In genomic region chr2:140348826-140349225, GRCh38 we compare ENCODE assay signal across 22 cellular contexts.
DNase-seq lines count a peak whose midpoint lies in the region; TF ChIP-seq lines count a peak whose summit lies in the region.
"Had no signal": no experiment of that assay in that cellular context is flagged by ENCODE, and none has a peak within 500 bp of the region (broad histone marks: within the 10 kb centered on the region; RNA-seq: fewer than 3 reads in every experiment).

No MANE protein-coding gene starts in this region.

- H3F3A ChIP-seq in neural progenitor cell (ENCODE audit: low read depth) = no peaks in the 10 kb centered on the region

- DNase-seq in ELF-1 (ENCODE audit: low read depth, low spot score) (peak; percentile 9), NT2/D1 (ENCODE audit: low read depth, low spot score) (peak; percentile 22), glutamatergic neuron (peak; percentile 13), neural progenitor cell (ENCODE audit: low spot score) (peak; percentile 51), NCI-H524 (lab: John Stamatoyannopoulos, UW) (no peak), SHP77 (lab: John Stamatoyannopoulos, UW) (no peak), NCI-H1092 treated with DMSO at 0.1 percent for 48 hours (lab: John Stamatoyannopoulos, UW) (no peak)
- no peak for DNase-seq in stimulated activated CD4-positive, alpha-beta T cell treated with anti-CD3 and anti-CD28 coated beads, Interleukin-2, amount 100 ng/mL, for 24 hours
- DNase-seq: 8988T, Calu3, DMS79 treated with DMSO at 0.1 percent for 48 hours, H7, NCI-H1048, NCI-H1417 treated with DMSO at 0.1 percent for 48 hours, NCI-H2081, NCI-H2171, NCI-H345, NCI-H510A treated with DMSO at 0.1 percent for 48 hours, NCI-H774, PC-3 had no signal

- H3K36me3 Mint-ChIP-seq in glutamatergic neuron (ENCODE audit: unreplicated experiment) (no peaks in the 10 kb centered on the region), neural progenitor cell (no peaks in the 10 kb centered on the region)

- no peak overlapping the region for H2AFZ ChIP-seq in neural progenitor cell (replicated peaks)

- H4K20me1 ChIP-seq in neural progenitor cell (ENCODE audit: low read depth) = no peaks in the 10 kb centered on the region

- no peak overlapping the region for H3K4me3 Mint-ChIP-seq in glutamatergic neuron (ENCODE audit: unreplicated experiment)
- no peak overlapping the region for H3K4me3 Mint-ChIP-seq in neural progenitor cell

- no peaks in the 10 kb centered on the region for H3K9me3 ChIP-seq in NT2/D1 (ENCODE audit: insufficient read depth, low read length)
- H3K9me3 ChIP-seq in neural progenitor cell (ENCODE audit: low read depth) = no peaks in the 10 kb centered on the region
- H3K9me3 ChIP-seq: SJSA1 had no signal

- no peak overlapping the region for H3K4me3 ChIP-seq in NT2/D1 (ENCODE audit: insufficient read length, low read depth)
- H3K4me3 ChIP-seq in neural progenitor cell = no peak overlapping the region
- H3K4me3 ChIP-seq: SJSA1 had no signal

- H3K9me3 Mint-ChIP-seq in glutamatergic neuron (ENCODE audit: unreplicated experiment) (no peaks in the 10 kb centered on the region), neural progenitor cell (no peaks in the 10 kb centered on the region)

- H3K4me2 ChIP-seq in neural progenitor cell = no peak overlapping the region

- H3K4me1 ChIP-seq in NT2/D1 (ENCODE audit: insufficient read depth, insufficient read length) (no peaks in the 10 kb centered on the region), neural progenitor cell (no peaks in the 10 kb centered on the region)
- H3K4me1 ChIP-seq: SJSA1 had no signal

- H3K36me3 ChIP-seq in NT2/D1 (ENCODE audit: insufficient read depth, insufficient read length, low read length) (no peaks in the 10 kb centered on the region), neural progenitor cell (no peaks in the 10 kb centered on the region)
- H3K36me3 ChIP-seq: SJSA1 had no signal

- no peak overlapping the region for H3K27ac ChIP-seq in neural progenitor cell
- H3K27ac ChIP-seq: HL-60, SJSA1 had no signal

- TF ChIP-seq CTCF in glutamatergic neuron (IDR thresholded peaks at IDR 0.05; ENCODE audit: partially characterized antibody, unreplicated experiment) = no peak
- no peak for TF ChIP-seq CTCF in neural progenitor cell (IDR thresholded peaks at IDR 0.05)

- H3K27me3 Mint-ChIP-seq in glutamatergic neuron (ENCODE audit: unreplicated experiment) = no peaks in the 10 kb centered on the region
- H3K27me3 Mint-ChIP-seq in neural progenitor cell (ENCODE audit: insufficient read depth, low read depth) = no peaks in the 10 kb centered on the region

- H3K27me3 ChIP-seq in NT2/D1 (ENCODE audit: insufficient read depth, insufficient read length) (no peaks in the 10 kb centered on the region), neural progenitor cell (no peaks in the 10 kb centered on the region)
- H3K27me3 ChIP-seq: SJSA1 had no signal

- no peaks in the 10 kb centered on the region for H3K79me2 ChIP-seq in neural progenitor cell (ENCODE audit: low read depth)

- no peak overlapping the region for H3K9ac ChIP-seq in NT2/D1 (ENCODE audit: insufficient read length, low read depth)
- H3K9ac ChIP-seq in neural progenitor cell = no peak overlapping the region

- H3K4me1 Mint-ChIP-seq in glutamatergic neuron (ENCODE audit: low read depth, unreplicated experiment) (peaks cover 2% of the 10 kb centered on the region), neural progenitor cell (peaks cover 6% of the 10 kb centered on the region)

- no peak overlapping the region for H3K27ac Mint-ChIP-seq in glutamatergic neuron (ENCODE audit: unreplicated experiment)
- peak overlapping the region; percentile 50 for H3K27ac Mint-ChIP-seq in neural progenitor cell

Comparison
In these comparisons a context has a peak if more than half of its experiments do, and no peak if none do; other contexts are left out.
1. DNase-seq: peak in ELF-1 (single experiment), NT2/D1 (single experiment), glutamatergic neuron (single experiment) and neural progenitor cell (single experiment); none in stimulated activated CD4-positive, alpha-beta T cell treated with anti-CD3 and anti-CD28 coated beads, Interleukin-2, amount 100 ng/mL, for 24 hours (0 of 2), NCI-H524 (0 of 2), SHP77 (0 of 2) and NCI-H1092 treated with DMSO at 0.1 percent for 48 hours (single experiment).